In the genomic region with DNA sequence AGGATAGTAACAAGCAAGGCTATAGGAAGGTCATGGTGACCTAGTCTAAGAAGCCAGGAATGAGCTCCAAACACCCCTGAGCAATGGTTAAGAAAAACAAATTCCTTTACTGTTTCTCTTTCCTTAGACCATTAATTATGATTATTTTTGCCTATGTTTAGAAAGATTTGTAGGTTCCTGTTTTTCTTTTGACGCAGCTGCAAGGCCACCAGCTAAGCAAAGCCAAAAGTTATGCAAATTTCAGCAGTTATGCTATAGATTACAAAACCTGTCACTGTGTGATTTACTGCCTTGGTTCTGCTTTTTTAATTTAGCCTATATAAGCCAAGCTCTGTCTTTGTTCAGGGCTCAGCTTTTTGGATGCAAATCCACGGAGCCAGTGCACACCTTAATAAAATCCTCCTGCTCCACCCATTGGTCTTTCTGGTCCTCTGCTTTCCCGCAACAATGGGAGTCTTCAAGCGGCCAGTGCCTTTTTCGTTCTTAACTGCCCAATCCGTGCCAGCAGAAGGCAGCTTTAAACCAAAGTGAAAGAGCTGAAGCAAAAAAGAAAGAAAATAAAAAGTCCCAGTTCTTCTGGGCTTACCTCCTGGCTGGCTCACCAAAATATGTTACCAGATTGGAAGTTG, we compare ENCODE assay signal across 8 cellular contexts. TPM values are rescaled to one million over a fixed set of nuclear protein-coding genes. Genes with fewer than 3 reads are reported as not detected.
DNase-seq lines count a peak whose midpoint lies in the region; ATAC-seq and TF ChIP-seq lines count a peak whose summit lies in the region.

No MANE protein-coding gene starts in this region.

- peak overlapping the region in 2 of 3 donors; percentile 15 to 85 for H3K27ac ChIP-seq in thyroid gland

- H3K4me1 ChIP-seq in thyroid gland: peaks cover 0 to 14% of the 10 kb centered on the region in 2 donors

- no peak for TF ChIP-seq POLR2A in thyroid gland (IDR thresholded peaks at IDR 0.05)

- ATAC-seq in GM21360 (IDR thresholded peaks at IDR 0.05; ENCODE audit: unreplicated experiment) (peak; percentile 22), HG03565 (IDR thresholded peaks at IDR 0.05; ENCODE audit: unreplicated experiment) (peak; percentile 33)

- DNase-seq in ELR (ENCODE audit: low read depth) (peak; percentile 19), kidney epithelial cell (ENCODE audit: low read depth) (no peak), thyroid gland (no peak), NCI-H187 (lab: John Stamatoyannopoulos, UW) (no peak)
- DNase-seq in activated CD4-positive, CD25-positive, alpha-beta regulatory T cell treated with anti-CD3 and anti-CD28 coated beads, Interleukin-2, amount 50 U/mL, for 72 hours: peak; percentile 34
- no peak for DNase-seq in stimulated activated CD4-positive, alpha-beta T cell treated with anti-CD3 and anti-CD28 coated beads, Interleukin-1b, Interleukin-23, amount 100 ng/mL, for 48 hours

- 54 to 64% methylated on average over 6 of the region's 6 CpGs for WGBS in thyroid gland, 2 donors

- H3K27me3 ChIP-seq in kidney epithelial cell (ENCODE audit: control insufficient read depth, insufficient read depth, low read length) (no peaks in the 10 kb centered on the region), thyroid gland (no peaks in the 10 kb centered on the region)

- TF ChIP-seq CTCF in kidney epithelial cell (IDR thresholded peaks at IDR 0.05; ENCODE audit: insufficient read depth, low read length, poor library complexity, severe bottlenecking) (no peak), thyroid gland (IDR thresholded peaks at IDR 0.05) (no peak)

- H3K36me3 ChIP-seq in kidney epithelial cell (ENCODE audit: control insufficient read depth, insufficient read depth, low read length): no peaks in the 10 kb centered on the region
- no peaks in the 10 kb centered on the region for H3K36me3 ChIP-seq in thyroid gland

- intact Hi-C loops in thyroid gland (cut with DNase I): no loop called here

- no peaks in the 10 kb centered on the region for H3K9me3 ChIP-seq in thyroid gland

- peak overlapping the region; percentile 19 for H3K4me3 ChIP-seq in kidney epithelial cell (ENCODE audit: low read depth, low read length)
- no peak overlapping the region for H3K4me3 ChIP-seq in thyroid gland (replicated peaks in 1 of 3)

RNA-seq across cellular contexts. Expression of a gene that starts 1.4 kb away (rescaled TPM):
- total RNA-seq in kidney epithelial cell (5.6 and 6.7 TPM in 2 replicates), thyroid gland (10 to 100 TPM in 2 of 4 donors, 1 to 10 TPM in 2; 5.3 to 21.1 (median 10.1) TPM)

Comparison
In these comparisons a context has a peak if more than half of its experiments do, and no peak if none do; other contexts are left out.
1. DNase-seq: peak in ELR (single experiment) and activated CD4-positive, CD25-positive, alpha-beta regulatory T cell treated with anti-CD3 and anti-CD28 coated beads, Interleukin-2, amount 50 U/mL, for 72 hours (single experiment); none in kidney epithelial cell (single experiment), thyroid gland (0 of 2), NCI-H187 (0 of 2) and stimulated activated CD4-positive, alpha-beta T cell treated with anti-CD3 and anti-CD28 coated beads, Interleukin-1b, Interleukin-23, amount 100 ng/mL, for 48 hours (single experiment).